10 cellular contexts compared by ENCODE assay signal in genomic region chr15:78620839-78621421, GRCh38. TPM values are rescaled to one million over a fixed set of nuclear protein-coding genes. Genes with fewer than 3 reads are reported as not detected.
DNase-seq lines count a peak whose midpoint lies in the region; ATAC-seq and TF ChIP-seq lines count a peak whose summit lies in the region.
"Had no signal": no experiment of that assay in that cellular context is flagged by ENCODE, and none has a peak within 500 bp of the region (broad histone marks: within the 10 kb centered on the region; RNA-seq: fewer than 3 reads in every experiment).

TSS of gene CHRNA3 (minus strand) at chr15:78620996. CDS start at chr15:78620794, 202 bp downstream.

- H3K9ac ChIP-seq in BLaER1 (0 out of 2 replicates have a peak within 1 kb of the TSS, but pooled peaks have one; percentile 48), HUES6 (ENCODE audit: low read length) (peak within 1 kb of the TSS; percentile 29), endodermal cell (ENCODE audit: extremely low read depth, low read length, poor library complexity, severe bottlenecking) (no peak within 1 kb of the TSS), neuronal stem cell (ENCODE audit: low read depth, low read length, poor library complexity) (peak within 1 kb of the TSS; percentile 80)

- H3K4me2 ChIP-seq in BLaER1 (peak within 1 kb of the TSS; percentile 85), neuronal stem cell (ENCODE audit: insufficient read depth, low read length, poor library complexity, severe bottlenecking) (peak within 1 kb of the TSS; percentile 94)

- peaks cover 44% of the 10 kb centered on the region for H3K27me3 Mint-ChIP-seq in endodermal cell (ENCODE audit: insufficient read depth)
- peaks cover 5 to 25% (median 8%) of the 10 kb centered on the region in 3 donors for H3K27me3 Mint-ChIP-seq in immature natural killer cell (ENCODE audit: low read depth in 3 of 3)

- no peaks in the 10 kb centered on the region for H3K79me1 ChIP-seq in neuronal stem cell (ENCODE audit: low read depth, low read length)

- H2BK5ac ChIP-seq in neuronal stem cell (ENCODE audit: low read length): no peak within 1 kb of the TSS

- ATAC-seq in HG03565 (IDR thresholded peaks at IDR 0.05; ENCODE audit: unreplicated experiment): no peak
- ATAC-seq: K562 had no signal

- no peak within 1 kb of the TSS for H2BK15ac ChIP-seq in neuronal stem cell (ENCODE audit: low read length)

- H3K27ac Mint-ChIP-seq in endodermal cell (no peak within 1 kb of the TSS), immature natural killer cell (no peak within 1 kb of the TSS)
- H3K27ac Mint-ChIP-seq: activated naive CD4-positive, alpha-beta T cell treated with anti-CD3 and anti-CD28 coated beads, Interleukin-2, amount 50 U/mL, for 72 hours had no signal

- peak within 1 kb of the TSS; percentile 69 for H3K23ac ChIP-seq in neuronal stem cell (ENCODE audit: low read depth, low read length, poor library complexity)

- H3K36me3 ChIP-seq in BLaER1 (no peaks in the 10 kb centered on the region), HUES6 (ENCODE audit: control insufficient read depth, insufficient read depth, low read length) (no peaks in the 10 kb centered on the region), endodermal cell (ENCODE audit: control insufficient read depth, insufficient read depth, low read length) (no peaks in the 10 kb centered on the region), neuronal stem cell (replicated peaks in 1 of 2; ENCODE audit: control insufficient read depth in 2 of 2, insufficient read depth in 2 of 2, low read length in 2 of 2) (no peaks in the 10 kb centered on the region)

- no peak within 1 kb of the TSS for H2BK12ac ChIP-seq in neuronal stem cell (ENCODE audit: low read length)

- H3K9me3 ChIP-seq in BLaER1 (no peaks in the 10 kb centered on the region), HUES6 (ENCODE audit: control insufficient read depth, insufficient read depth, low read depth, low read length) (no peaks in the 10 kb centered on the region), endodermal cell (ENCODE audit: control insufficient read depth, low read length) (no peaks in the 10 kb centered on the region), neuronal stem cell (replicated peaks in 1 of 2; ENCODE audit: control insufficient read depth in 2 of 2, insufficient read depth in 1 of 2, low read depth in 1 of 2, low read length in 2 of 2) (no peaks in the 10 kb centered on the region)

- no peaks in the 10 kb centered on the region for H3K4me1 Mint-ChIP-seq in endodermal cell
- H3K4me1 Mint-ChIP-seq in immature natural killer cell: peaks cover 0 to 1% of the 10 kb centered on the region in 2 donors

- no peak within 1 kb of the TSS for H3K27ac ChIP-seq in BLaER1
- no peak within 1 kb of the TSS for H3K27ac ChIP-seq in HUES6 (ENCODE audit: low read depth, low read length)
- H3K27ac ChIP-seq in endodermal cell (ENCODE audit: low read depth, low read length): no peak within 1 kb of the TSS
- H3K27ac ChIP-seq in neuronal stem cell (replicated peaks; ENCODE audit: low read length): no peak within 1 kb of the TSS

- H3K4me1 ChIP-seq in BLaER1 (peaks cover 19% of the 10 kb centered on the region), HUES6 (ENCODE audit: control insufficient read depth, insufficient read depth, low read length) (peaks cover 6% of the 10 kb centered on the region; the same call in 1 of the 2 replicates), endodermal cell (ENCODE audit: control insufficient read depth, insufficient read depth, low read length) (no peaks in the 10 kb centered on the region), neuronal stem cell (ENCODE audit: control insufficient read depth in 2 of 2, insufficient read depth in 1 of 2, low read depth in 1 of 2, low read length in 2 of 2) (peaks cover 2 to 5% of the 10 kb centered on the region in 2 donors)

- H4K8ac ChIP-seq in neuronal stem cell (ENCODE audit: low read depth, low read length): no peak within 1 kb of the TSS

- H3K27me3 ChIP-seq in BLaER1: peaks cover 47% of the 10 kb centered on the region
- H3K27me3 ChIP-seq in HUES6 (ENCODE audit: control insufficient read depth, insufficient read depth, low read length): peaks cover 53% of the 10 kb centered on the region
- H3K27me3 ChIP-seq in endodermal cell (ENCODE audit: control insufficient read depth, insufficient read depth, low read length, poor library complexity, severe bottlenecking): peaks cover 46% of the 10 kb centered on the region
- H3K27me3 ChIP-seq in neuronal stem cell (ENCODE audit: control insufficient read depth in 3 of 3, insufficient read depth in 3 of 3, low read depth in 1 of 3, low read length in 3 of 3): peaks cover 6 to 73% (median 36%) of the 10 kb centered on the region in 3 experiments

- DNase-seq in endodermal cell (peak; percentile 84), neuronal stem cell (ENCODE audit: low spot score) (no peak), CD1c-positive myeloid dendritic cell (ENCODE audit: extremely low spot score) (no peak), immature natural killer cell (no peak), COLO668 (lab: John Stamatoyannopoulos, UW; ENCODE audit: unreplicated experiment) (no peak)

- H3K4ac ChIP-seq in neuronal stem cell (ENCODE audit: low read length): no peak within 1 kb of the TSS

- H2AK5ac ChIP-seq in neuronal stem cell (ENCODE audit: low read depth, low read length): no peak within 1 kb of the TSS

- H4K91ac ChIP-seq in neuronal stem cell (ENCODE audit: low read depth, low read length, poor library complexity): no peak within 1 kb of the TSS

- H3K18ac ChIP-seq in neuronal stem cell (ENCODE audit: low read length): peak within 1 kb of the TSS; percentile 77

- H2BK120ac ChIP-seq in neuronal stem cell (ENCODE audit: low read depth, low read length): no peak within 1 kb of the TSS

- H3K4me3 ChIP-seq in BLaER1 (peak within 1 kb of the TSS; percentile 65), HUES6 (ENCODE audit: low read depth, low read length) (peak within 1 kb of the TSS; percentile 80), endodermal cell (ENCODE audit: low read length) (peak within 1 kb of the TSS; percentile 76), neuronal stem cell (ENCODE audit: low read length in 2 of 2) (peak within 1 kb of the TSS; percentile 41 to 83)
- H3K4me3 ChIP-seq: K562 had no signal

- H3K9me3 Mint-ChIP-seq in endodermal cell (no peaks in the 10 kb centered on the region), immature natural killer cell (no peaks in the 10 kb centered on the region)
- H3K9me3 Mint-ChIP-seq: activated naive CD4-positive, alpha-beta T cell treated with anti-CD3 and anti-CD28 coated beads, Interleukin-2, amount 50 U/mL, for 72 hours had no signal

- no peak for TF ChIP-seq CTCF in endodermal cell (conservative IDR thresholded peaks at IDR 0.05)

- H4K20me1 ChIP-seq in BLaER1: peaks cover 25% of the 10 kb centered on the region

- H2AFZ ChIP-seq in neuronal stem cell (ENCODE audit: low read length): peak within 1 kb of the TSS; percentile 97

- H3K36me3 Mint-ChIP-seq in endodermal cell (ENCODE audit: low read depth): no peaks in the 10 kb centered on the region
- no peaks in the 10 kb centered on the region for H3K36me3 Mint-ChIP-seq in immature natural killer cell
- H3K36me3 Mint-ChIP-seq: activated naive CD4-positive, alpha-beta T cell treated with anti-CD3 and anti-CD28 coated beads, Interleukin-2, amount 50 U/mL, for 72 hours had no signal

- WGBS in endodermal cell (ENCODE audit: insufficient coverage in 1 of 2, insufficient read length in 1 of 2), 2 experiments: 2 to 5% methylated on average over 9 to 61 of the region's 61 CpGs
- no CpG with 5 or more reads among the region's 61 CpGs for WGBS in neuronal stem cell (ENCODE audit: extremely low coverage in 2 of 2, insufficient read length in 2 of 2, insufficient replicate concordance in 1 of 2), 2 donors

- H3K14ac ChIP-seq in neuronal stem cell (ENCODE audit: low read length): no peak within 1 kb of the TSS

- H3K4me3 Mint-ChIP-seq in endodermal cell: peak within 1 kb of the TSS; percentile 61
- H3K4me3 Mint-ChIP-seq in immature natural killer cell: no peak within 1 kb of the TSS

RNA-seq across cellular contexts. Expression of gene CHRNA3, which starts in this region (rescaled TPM):
- 1 to 10 TPM; 1.6 to 3.7 TPM for total RNA-seq in endodermal cell
- 9.0 TPM for polyA plus RNA-seq in endodermal cell (2013, experiment 1 of 2)
- polyA plus RNA-seq in endodermal cell (2013, experiment 2 of 2): 8.4 TPM
- 0.77 TPM for polyA plus RNA-seq in neuronal stem cell (2013, experiment 1 of 2)
- polyA plus RNA-seq in neuronal stem cell (2013, experiment 2 of 2): 0.97 TPM
- polyA plus RNA-seq in immature natural killer cell: not detected
- total RNA-seq: activated naive CD4-positive, alpha-beta T cell treated with anti-CD3 and anti-CD28 coated beads, Interleukin-2, amount 50 U/mL, for 72 hours; K562 had no signal
